In genomic region chr5:111277061-111277460, GRCh38 we compare ENCODE assay signal across 21 cellular contexts. TPM values are rescaled to one million over a fixed set of nuclear protein-coding genes. Genes with fewer than 3 reads are reported as not detected.
A peak's percentile ranks its signal among the peaks of the same experiment; 100 is the strongest.
DNase-seq lines count a peak whose midpoint lies in the region; ATAC-seq and TF ChIP-seq lines count a peak whose summit lies in the region.
"Had no signal": no experiment of that assay in that cellular context is flagged by ENCODE, and none has a peak within 500 bp of the region (broad histone marks: within the 10 kb centered on the region; RNA-seq: fewer than 3 reads in every experiment).

No MANE protein-coding gene starts in this region.

- H3K4me1 ChIP-seq in Caco-2 (no peaks in the 10 kb centered on the region), prostate gland (replicated peaks) (no peaks in the 10 kb centered on the region)
- H3K4me1 ChIP-seq: HAP-1 had no signal

- intact Hi-C loops in activated naive CD4-positive, alpha-beta T cell treated with anti-CD3 and anti-CD28 coated beads for 36 hours (cut with micrococcal nuclease): loop anchor here (1.0 to 5.0 kb wide), 4 partner anchors 21 to 205 kb away; partner anchors contain the start of genes TSLP and WDR36
- intact Hi-C loops in Caco-2 (cut with micrococcal nuclease; ENCODE audit: unreplicated experiment): loop anchor here (10.0 kb wide), 1 partner anchor 868 kb away; no protein-coding TSS in a partner anchor
- intact Hi-C loops in prostate gland (cut with DNase I): no loop called here

- peaks cover 63% of the 10 kb centered on the region for H3K4me1 Mint-ChIP-seq in activated naive CD4-positive, alpha-beta T cell treated with anti-CD3 and anti-CD28 coated beads for 36 hours (ENCODE audit: low read depth)
- H3K4me1 Mint-ChIP-seq in T-cell (peaks cover 71 to 75% (median 71%) of the 10 kb centered on the region in 3 donors), Caco-2 (ENCODE audit: low read depth, unreplicated experiment) (no peaks in the 10 kb centered on the region)
- H3K4me1 Mint-ChIP-seq: CD14-positive monocyte had no signal

- peaks cover 0 to under 1% of the 10 kb centered on the region in 2 donors for H3K36me3 Mint-ChIP-seq in activated naive CD4-positive, alpha-beta T cell treated with anti-CD3 and anti-CD28 coated beads, Interleukin-2, amount 50 U/mL, for 72 hours
- H3K36me3 Mint-ChIP-seq in activated naive CD4-positive, alpha-beta T cell treated with anti-CD3 and anti-CD28 coated beads for 36 hours (ENCODE audit: low read depth): no peaks in the 10 kb centered on the region
- H3K36me3 Mint-ChIP-seq in T-cell (peaks cover 3% of the 10 kb centered on the region), Caco-2 (ENCODE audit: insufficient read depth, unreplicated experiment) (no peaks in the 10 kb centered on the region)
- H3K36me3 Mint-ChIP-seq: CD14-positive monocyte had no signal

- no peak overlapping the region for H3K4me3 ChIP-seq in Caco-2 (ENCODE audit: low read depth, low read length)
- no peak overlapping the region for H3K4me3 ChIP-seq in prostate gland
- H3K4me3 ChIP-seq: HAP-1, MG63 had no signal

- WGBS in prostate gland: 94% methylated on average over 2 of the region's 2 CpGs

- BruUV-seq in Caco-2 (replicated peaks; lab: Mats Ljungman, UMichigan): no TSS peak

- TF ChIP-seq POLR2A in prostate gland (IDR thresholded peaks at IDR 0.05): no peak

- no peak for DNase-seq in activated naive CD4-positive, alpha-beta T cell treated with anti-CD3 and anti-CD28 coated beads, Interleukin-2, amount 50 U/mL, for 72 hours (ENCODE audit: low spot score in 2 of 2)
- DNase-seq in activated naive CD4-positive, alpha-beta T cell treated with anti-CD3 and anti-CD28 coated beads for 36 hours: no peak
- DNase-seq in T-cell (no peak), astrocyte of the hippocampus (ENCODE audit: low read depth, low spot score) (peak; percentile 32), Caco-2 (no peak), islet precursor cell (no peak), prostate gland (ENCODE audit: low spot score) (no peak)
- DNase-seq: DMS79 treated with DMSO at 0.1 percent for 48 hours, IMR-90, Karpas-422, MG63, NCI-H1092, NCI-H146, NCI-H2081, NCI-H748 treated with DMSO at 0.1 percent for 48 hours, PC-3 had no signal

- no peak for ATAC-seq in activated naive CD4-positive, alpha-beta T cell treated with anti-CD3 and anti-CD28 coated beads, Interleukin-2, amount 50 U/mL, for 72 hours
- no peak for ATAC-seq in T-cell (replicated peaks in 1 of 4)
- ATAC-seq: PC-3 had no signal

- H3K27ac Mint-ChIP-seq in activated naive CD4-positive, alpha-beta T cell treated with anti-CD3 and anti-CD28 coated beads, Interleukin-2, amount 50 U/mL, for 72 hours: peak overlapping the region; percentile 44 to 80
- H3K27ac Mint-ChIP-seq in activated naive CD4-positive, alpha-beta T cell treated with anti-CD3 and anti-CD28 coated beads for 36 hours: no peak overlapping the region
- H3K27ac Mint-ChIP-seq in T-cell: peak overlapping the region; percentile 26 to 56
- H3K27ac Mint-ChIP-seq in Caco-2 (ENCODE audit: unreplicated experiment): no peak overlapping the region
- H3K27ac Mint-ChIP-seq: CD14-positive monocyte had no signal

- no peaks in the 10 kb centered on the region for H3K36me3 ChIP-seq in Caco-2 (ENCODE audit: control insufficient read depth, insufficient read depth, low read length)
- H3K36me3 ChIP-seq in prostate gland: no peaks in the 10 kb centered on the region
- H3K36me3 ChIP-seq: HAP-1, MG63 had no signal

- H3K9me3 Mint-ChIP-seq in activated naive CD4-positive, alpha-beta T cell treated with anti-CD3 and anti-CD28 coated beads, Interleukin-2, amount 50 U/mL, for 72 hours: no peaks in the 10 kb centered on the region
- no peaks in the 10 kb centered on the region for H3K9me3 Mint-ChIP-seq in activated naive CD4-positive, alpha-beta T cell treated with anti-CD3 and anti-CD28 coated beads for 36 hours
- H3K9me3 Mint-ChIP-seq in T-cell (no peaks in the 10 kb centered on the region), Caco-2 (ENCODE audit: unreplicated experiment) (no peaks in the 10 kb centered on the region)
- H3K9me3 Mint-ChIP-seq: CD14-positive monocyte had no signal

- no peaks in the 10 kb centered on the region for H3K9me3 ChIP-seq in Caco-2
- H3K9me3 ChIP-seq in prostate gland: no peaks in the 10 kb centered on the region
- H3K9me3 ChIP-seq: HAP-1, MG63 had no signal

- POLR2A ChIA-PET in T-cell (lab: Charles Lee): interaction anchor here in 1 of 2 donors (1.1 kb wide), 1 partner anchor 51 kb away, joined by 5 read pairs; no protein-coding TSS in a partner anchor
- POLR2A ChIA-PET in Caco-2 (lab: Charles Lee): no interaction called here

- no peak for TF ChIP-seq CTCF in Caco-2 (IDR thresholded peaks at IDR 0.05; ENCODE audit: insufficient read depth in 1 of 2, low read depth in 1 of 2, low read length in 1 of 2, severe bottlenecking in 1 of 2, unreplicated experiment in 1 of 2)
- TF ChIP-seq CTCF in prostate gland (IDR thresholded peaks at IDR 0.05): no peak

- H3K27ac ChIP-seq in prostate gland: no peak overlapping the region
- H3K27ac ChIP-seq: RWPE1 had no signal

- H3K27me3 ChIP-seq in Caco-2 (replicated peaks; ENCODE audit: control insufficient read depth, insufficient read depth, low read length) (no peaks in the 10 kb centered on the region), prostate gland (replicated peaks; ENCODE audit: insufficient read depth) (no peaks in the 10 kb centered on the region)

- CTCF ChIA-PET in activated naive CD4-positive, alpha-beta T cell treated with anti-CD3 and anti-CD28 coated beads for 36 hours (lab: Charles Lee): interaction anchor here (1.4 to 5.5 kb wide), 4 partner anchors 41 to 117 kb away, joined by 4 to 198 read pairs (median 28); partner anchors contain the start of gene CAMK4
- CTCF ChIA-PET in T-cell (lab: Charles Lee): interaction anchor here (0.6 to 5.5 kb wide), 7 partner anchors 22 to 119 kb away, joined by 3 to 133 read pairs (median 20); partner anchors contain the start of gene CAMK4 (in 2 of the 2)
- CTCF ChIA-PET in Caco-2 (lab: Charles Lee): no interaction called here

- no peaks in the 10 kb centered on the region for H3K27me3 Mint-ChIP-seq in activated naive CD4-positive, alpha-beta T cell treated with anti-CD3 and anti-CD28 coated beads for 36 hours (ENCODE audit: low read depth)
- H3K27me3 Mint-ChIP-seq in T-cell: no peaks in the 10 kb centered on the region
- peaks cover 3% of the 10 kb centered on the region for H3K27me3 Mint-ChIP-seq in Caco-2 (ENCODE audit: insufficient read depth, unreplicated experiment)

- no peak overlapping the region for H3K4me3 Mint-ChIP-seq in activated naive CD4-positive, alpha-beta T cell treated with anti-CD3 and anti-CD28 coated beads for 36 hours
- no peak overlapping the region for H3K4me3 Mint-ChIP-seq in T-cell
- no peak overlapping the region for H3K4me3 Mint-ChIP-seq in Caco-2 (ENCODE audit: unreplicated experiment)
- H3K4me3 Mint-ChIP-seq: CD14-positive monocyte had no signal

RNA-seq across cellular contexts. Expression of gene CAMK4, which starts 52.9 kb away (rescaled TPM):
- total RNA-seq in activated naive CD4-positive, alpha-beta T cell treated with anti-CD3 and anti-CD28 coated beads, Interleukin-2, amount 50 U/mL, for 72 hours: 10 to 100 TPM; 39.0 to 51.3 TPM
- total RNA-seq in activated naive CD4-positive, alpha-beta T cell treated with anti-CD3 and anti-CD28 coated beads for 36 hours: 10 to 100 TPM; 40.6 to 44.4 TPM
- total RNA-seq in T-cell: 100 to 1,000 TPM; 120 to 274 (median 243) TPM
- not detected in 2 replicates for total RNA-seq in Caco-2 (2022)
- 10 to 100 TPM in 1 of 2 donors, 1 to 10 TPM in 1; 6.7 to 14.0 TPM for total RNA-seq in prostate gland
- total RNA-seq: G401, HT-29 had no signal

Comparison
In these comparisons a context has a peak if more than half of its experiments do, and no peak if none do; other contexts are left out.
1. H3K27ac Mint-ChIP-seq: peak in activated naive CD4-positive, alpha-beta T cell treated with anti-CD3 and anti-CD28 coated beads, Interleukin-2, amount 50 U/mL, for 72 hours (2 of 2) and T-cell (2 of 2); none in activated naive CD4-positive, alpha-beta T cell treated with anti-CD3 and anti-CD28 coated beads for 36 hours (single experiment) and Caco-2 (single experiment).